26 cellular contexts compared by ENCODE assay signal in genomic region chr11:26801601-26802000, GRCh38.
"Had no signal": no experiment of that assay in that cellular context is flagged by ENCODE, and none has a peak within 500 bp of the region (broad histone marks: within the 10 kb centered on the region; RNA-seq: fewer than 3 reads in every experiment).

No MANE protein-coding gene starts in this region.

- DNase-seq: activated CD4-positive, alpha-beta memory T cell treated with anti-CD3 and anti-CD28 coated beads for 36 hours; activated CD4-positive, alpha-beta T cell treated with anti-CD3 and anti-CD28 coated beads for 36 hours; activated CD4-positive, alpha-beta T cell treated with anti-CD3 and anti-CD28 coated beads, Interleukin-2, amount 10 ng/mL, durations not matched to agents 24 days and 14 days; activated CD4-positive, CD25-positive, alpha-beta regulatory T cell; activated CD4-positive, CD25-positive, alpha-beta regulatory T cell treated with anti-CD3 and anti-CD28 coated beads, Interleukin-2, amount 50 U/mL, for 72 hours; activated CD8-positive, alpha-beta memory T cell treated with anti-CD3 and anti-CD28 coated beads, Interleukin-2, amount 10 ng/mL, durations not matched to agents 7 days and 5 days; activated CD8-positive, alpha-beta memory T cell treated with anti-CD3 and anti-CD28 coated beads, Interleukin-2, amount 50 U/mL, for 4 hours; activated CD8-positive, alpha-beta T cell treated with anti-CD3 and anti-CD28 coated beads, Interleukin-2, amount 10 ng/mL, durations not matched to agents 7 days and 5 days; activated effector memory CD4-positive, alpha-beta T cell treated with anti-CD3 and anti-CD28 coated beads, Interleukin-2, amount 50 U/mL, for 16 hours; activated naive CD4-positive, alpha-beta T cell; activated naive CD4-positive, alpha-beta T cell treated with anti-CD3 and anti-CD28 coated beads, Interleukin-2, amount 10 ng/mL, durations not matched to agents 7 days and 5 days; activated naive CD8-positive, alpha-beta T cell treated with anti-CD3 and anti-CD28 coated beads, Interleukin-2, amount 10 ng/mL, durations not matched to agents 7 days and 5 days; activated T-cell treated with anti-CD3 and anti-CD28 coated beads, Interleukin-2, amount 50 U/mL, for 1 hour; activated T-cell treated with anti-CD3 and anti-CD28 coated beads, Interleukin-2, amount 50 U/mL, for 48 hours; amniotic stem cell; anterior cingulate cortex; brain microvascular endothelial cell; dorsolateral prefrontal cortex; effector memory CD4-positive, alpha-beta T cell; endodermal cell; foreskin fibroblast; glutamatergic neuron; heart left ventricle; T-cell; T1000 had no signal

- H3K4me1 ChIP-seq: heart left ventricle had no signal

- H3K36me3 ChIP-seq: brain microvascular endothelial cell, heart left ventricle had no signal

- H3K27me3 ChIP-seq: brain microvascular endothelial cell, dorsolateral prefrontal cortex, heart left ventricle had no signal

- H3K4me3 ChIP-seq: coronary artery, dorsolateral prefrontal cortex, heart left ventricle had no signal
